ENCODE assay signal across 9 cellular contexts in the genomic region with DNA sequence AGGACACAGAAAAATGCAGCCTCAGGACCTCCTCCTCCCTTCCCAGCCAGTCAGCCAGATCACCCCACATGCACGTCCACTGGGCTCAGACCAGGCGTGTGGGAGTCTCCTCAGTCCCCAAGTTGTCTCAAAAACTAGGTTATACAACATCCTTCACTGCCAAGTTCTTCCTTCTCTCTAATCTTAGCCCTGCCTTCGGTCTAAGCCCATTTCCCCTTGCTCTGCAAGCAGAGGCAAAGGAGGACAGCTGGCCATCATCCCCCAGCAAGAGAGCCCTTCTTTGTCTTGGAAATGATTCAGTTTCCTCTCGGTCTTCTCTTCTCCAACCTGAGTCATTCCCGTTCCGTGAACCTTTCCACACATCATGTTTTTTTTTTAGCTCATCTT. TPM values are rescaled to one million over a fixed set of nuclear protein-coding genes. Genes with fewer than 3 reads are reported as not detected.
DNase-seq lines count a peak whose midpoint lies in the region; ATAC-seq, FAIRE-seq and TF ChIP-seq lines count a peak whose summit lies in the region.
"Had no signal": no experiment of that assay in that cellular context is flagged by ENCODE, and none has a peak within 500 bp of the region (broad histone marks: within the 10 kb centered on the region; RNA-seq: fewer than 3 reads in every experiment).

No MANE protein-coding gene starts in this region.

- H3K79me1 ChIP-seq in H1 (ENCODE audit: low read depth, low read length) = no peaks in the 10 kb centered on the region

- H3K27me3 ChIP-seq in H1 (replicated peaks in 1 of 4; ENCODE audit: control insufficient read depth in 3 of 4, extremely low read depth in 1 of 4, insufficient read depth in 3 of 4, low read length in 3 of 4) = peaks cover 13 to 40% (median 32%) of the 10 kb centered on the region in 4 experiments
- peaks cover 46% of the 10 kb centered on the region for H3K27me3 ChIP-seq in skeletal muscle satellite cell (ENCODE audit: control insufficient read depth, insufficient read depth, low read length)
- peaks cover 0 to 3% of the 10 kb centered on the region in 2 donors for H3K27me3 ChIP-seq in small intestine (ENCODE audit: control insufficient read depth in 2 of 2, insufficient read depth in 2 of 2, low read length in 2 of 2)

- no peak for TF ChIP-seq RAD21 in H1 (IDR thresholded peaks at IDR 0.05 in 1 of 2, conservative IDR thresholded peaks at IDR 0.05 in 1 of 2; ENCODE audit: low read depth in 2 of 2, low read length in 2 of 2)

- H4K20me1 ChIP-seq in H1 (replicated peaks in 1 of 2; ENCODE audit: control insufficient read depth in 1 of 2, insufficient read depth in 2 of 2, low read length in 2 of 2) = peaks cover 0 to 2% of the 10 kb centered on the region in 2 experiments

- peak overlapping the region; percentile 76; the same call in 1 of the 2 replicates for H2AFZ ChIP-seq in H1 (ENCODE audit: low read length)

- H3K9me3 ChIP-seq in H1 (ENCODE audit: insufficient read depth in 2 of 2, low read depth in 1 of 2, low read length in 1 of 2) = no peaks in the 10 kb centered on the region
- H3K9me3 ChIP-seq in skeletal muscle satellite cell (replicated peaks; ENCODE audit: low read length) = no peaks in the 10 kb centered on the region
- no peaks in the 10 kb centered on the region for H3K9me3 ChIP-seq in small intestine (ENCODE audit: control insufficient read depth, low read depth)

- H3K27ac ChIP-seq in H1 (ENCODE audit: low read depth, low read length) (no peak overlapping the region), small intestine (ENCODE audit: low read depth in 1 of 2, low read length in 1 of 2) (no peak overlapping the region)

- no peak overlapping the region for H4K5ac ChIP-seq in H1 (ENCODE audit: insufficient read length, low read depth, low read length)

- no peak overlapping the region for H2AK5ac ChIP-seq in H1 (ENCODE audit: low read depth, low read length)

- CTCF ChIA-PET in H1 (lab: Charles Lee; ENCODE audit: partially characterized antibody) = interaction anchor here (1.0 to 4.1 kb wide), 8 partner anchors 11 to 111 kb away, joined by 3 to 20 read pairs (median 7); partner anchors contain the start of gene NRGN

- no peak for TF ChIP-seq CTCF in H1 (IDR thresholded peaks at IDR 0.05; ENCODE audit: control extremely low read depth in 1 of 3, insufficient read depth in 1 of 3, low read depth in 1 of 3, low read length in 3 of 3)

- H2BK15ac ChIP-seq in H1 (ENCODE audit: low read length) = peak overlapping the region; percentile 96; the same call in 1 of the 2 replicates

- no peak overlapping the region for H3K23ac ChIP-seq in H1 (ENCODE audit: insufficient read length)

- no peak overlapping the region for H2BK20ac ChIP-seq in H1 (ENCODE audit: low read length)

- H3K18ac ChIP-seq in H1 (ENCODE audit: extremely low read depth, low read length) = peak overlapping the region; percentile 49; the same call in 1 of the 2 replicates

- H4K8ac ChIP-seq in H1 (ENCODE audit: extremely low read depth, insufficient read depth, low read length) = peak overlapping the region; percentile 39; the same call in 1 of the 2 replicates

- H3K23me2 ChIP-seq in H1 (ENCODE audit: low read depth, low read length) = no peaks in the 10 kb centered on the region; the same call in 1 of the 2 replicates

- H2BK12ac ChIP-seq in H1 (ENCODE audit: low read depth, low read length) = peak overlapping the region; percentile 53; the same call in 1 of the 2 replicates

- no peak overlapping the region for H3K14ac ChIP-seq in H1 (ENCODE audit: insufficient read length)

- H4K91ac ChIP-seq in H1 (replicated peaks; ENCODE audit: insufficient read length, low read length) = peak overlapping the region; percentile 16

- TF ChIP-seq POLR2A in H1 (IDR thresholded peaks at IDR 0.05; ENCODE audit: control extremely low read depth in 1 of 2, low read depth in 2 of 2, low read length in 2 of 2) = no peak

- no peak overlapping the region for H3K56ac ChIP-seq in H1 (replicated peaks; ENCODE audit: insufficient read length, low read depth, low read length)

- FAIRE-seq in H1 (lab: Jason Lieb, UNC) (no peak), small intestine (lab: Jason Lieb, UNC) (no peak)

- H3K79me2 ChIP-seq in H1 (ENCODE audit: control insufficient read depth in 1 of 2, insufficient read depth in 2 of 2, low read length in 2 of 2) = no peaks in the 10 kb centered on the region

- peak overlapping the region; percentile 32; the same call in 1 of the 2 replicates for H2BK5ac ChIP-seq in H1 (ENCODE audit: low read depth, low read length)

- POLR2A ChIA-PET in H1 (lab: Charles Lee; ENCODE audit: partially characterized antibody) = interaction anchor here (2.5 kb wide), 1 partner anchor 9 kb away, joined by 11 read pairs; no protein-coding TSS in a partner anchor

- ATAC-seq in GM21390 (IDR thresholded peaks at IDR 0.05; ENCODE audit: unreplicated experiment) (peak; percentile 15), GM18519 (IDR thresholded peaks at IDR 0.05; ENCODE audit: low FRiP score, unreplicated experiment) (no peak)

- H3K4me1 ChIP-seq in H1 (replicated peaks in 1 of 4; ENCODE audit: control insufficient read depth in 3 of 4, insufficient read depth in 4 of 4, low read length in 3 of 4) (peaks cover 8 to 15% (median 10%) of the 10 kb centered on the region in 4 experiments), skeletal muscle satellite cell (ENCODE audit: control insufficient read depth, insufficient read depth, low read length) (peaks cover 13% of the 10 kb centered on the region), small intestine (ENCODE audit: control insufficient read depth in 2 of 2, insufficient read depth in 1 of 2, low read depth in 1 of 2, low read length in 1 of 2) (peaks cover 0 to 5% of the 10 kb centered on the region in 2 donors)

- H3K4me3 ChIP-seq in H1 (ENCODE audit: extremely low read depth in 1 of 4, insufficient read depth in 2 of 4, low read depth in 3 of 4, low read length in 4 of 4) = peak overlapping the region in 1 of 4 experiments; percentile 12; a peak in 2 of 8 replicates
- H3K4me3 ChIP-seq in skeletal muscle satellite cell (ENCODE audit: low read length) = peak overlapping the region; percentile 14
- H3K4me3 ChIP-seq in small intestine (ENCODE audit: low read depth in 1 of 2, low read length in 2 of 2) = no peak overlapping the region

- no peak for TF ChIP-seq EP300 in H1 (IDR thresholded peaks at IDR 0.05; ENCODE audit: borderline replicate concordance in 1 of 2, low read depth in 2 of 2, low read length in 2 of 2)

- no peak overlapping the region for H3K9ac ChIP-seq in H1 (replicated peaks in 1 of 4; ENCODE audit: extremely low read depth in 1 of 4, low read depth in 3 of 4, low read length in 3 of 4)
- no peak overlapping the region for H3K9ac ChIP-seq in skeletal muscle satellite cell (ENCODE audit: low read depth, low read length)

- H3K4me2 ChIP-seq in H1 (ENCODE audit: insufficient read depth in 1 of 2, low read depth in 2 of 2, low read length in 2 of 2) (peak overlapping the region; percentile 47 to 52), skeletal muscle satellite cell (ENCODE audit: low read length) (peak overlapping the region; percentile 29)

- H3K36me3 ChIP-seq in H1 (ENCODE audit: control insufficient read depth in 2 of 4, insufficient read depth in 4 of 4, low read length in 3 of 4) = no peaks in the 10 kb centered on the region
- no peaks in the 10 kb centered on the region for H3K36me3 ChIP-seq in skeletal muscle satellite cell (ENCODE audit: insufficient read depth, low read length)
- no peaks in the 10 kb centered on the region for H3K36me3 ChIP-seq in small intestine (ENCODE audit: control insufficient read depth in 2 of 2, insufficient read depth in 2 of 2, low read length in 2 of 2)

- WGBS in H1 (ENCODE audit: extremely low coverage in 1 of 2, insufficient coverage in 1 of 2, insufficient read length in 1 of 2, insufficient replicate concordance in 2 of 2, low coverage in 1 of 2, low lambda C conversion rate in 2 of 2, missing lambda C conversion rate in 1 of 2), 2 experiments = 38% methylated on average over 6 of the region's 6 CpGs; no CpG with 5 or more reads in 1 of the 2 experiments
- 40 to 83% (median 68%) methylated on average over 6 of the region's 6 CpGs for WGBS in small intestine, 3 donors

- no peak overlapping the region for H2BK120ac ChIP-seq in H1 (replicated peaks; ENCODE audit: low read depth, low read length)

- DNase-seq in LHCN-M2 (ENCODE audit: low read depth) = peak; percentile 60
- DNase-seq in H1 (ENCODE audit: low read depth in 1 of 2, low spot score in 2 of 2) = no peak
- no peak for DNase-seq in small intestine
- DNase-seq in iPS-NIHi11 (ENCODE audit: low spot score) = no peak
- DNase-seq in germinal center (ENCODE audit: low spot score) = no peak
- DNase-seq: trophoblast cell had no signal

- no peak overlapping the region for H3K4ac ChIP-seq in H1 (replicated peaks; ENCODE audit: insufficient read length, low read depth, low read length)

RNA-seq across cellular contexts. Expression of gene NRGN, which starts 14.0 kb away (rescaled TPM):
- total RNA-seq in LHCN-M2 (2014; rRNA removed) = 2.4 and 3.8 TPM in 2 replicates
- polyA plus RNA-seq in LHCN-M2 (2012) = 7.9 TPM
- total RNA-seq in H1 (2021; fragmentation: NEBNext Ultra II Directional; extraction: Animal tissue kit (Norgen Biotek cat#: 25700)) = 0.60 and 0.75 TPM in 2 replicates
- polyA plus RNA-seq in H1 (2011; rRNA removed) (1.0 and 1.5 TPM in 2 replicates), small intestine (1 to 10 TPM in 1 of 3 donors, under 1 TPM in 1, not detected in 1; 0.67 to 6.5 TPM)
- 0.54 TPM for polyA plus RNA-seq in H1 (2011; cell fraction: cytosol; rRNA removed)
- polyA plus RNA-seq in H1 (2011; cell fraction: nucleus; rRNA removed) = 1.7 TPM
- polyA plus RNA-seq in H1 (2012, experiment 1 of 2) = 0.76 to 1.2 TPM (median 0.92 TPM) in 4 replicates
- 0.89 TPM for polyA plus RNA-seq in H1 (2012, experiment 2 of 2)
- polyA plus RNA-seq in H1 (2013, experiment 1 of 2) = 1.2 TPM
- 0.83 TPM for polyA plus RNA-seq in H1 (2013, experiment 2 of 2)
- polyA minus RNA-seq in H1 (2011; rRNA and poly(A)+ RNA removed) = 0.38 TPM in 1 of 2 replicates, not detected in the other
- not detected for polyA minus RNA-seq in H1 (2011; cell fraction: cytosol; rRNA and poly(A)+ RNA removed)
- not detected for polyA minus RNA-seq in H1 (2011; cell fraction: nucleus; rRNA and poly(A)+ RNA removed)
- total RNA-seq in skeletal muscle satellite cell (2012; rRNA removed) = 0.25 and 0.87 TPM in 2 replicates

RNA-seq across cellular contexts. Expression of gene VSIG2, which starts 26.3 kb away (rescaled TPM):
- total RNA-seq in LHCN-M2 (2014; rRNA removed) = not detected in 2 replicates
- polyA plus RNA-seq in LHCN-M2 (2012) = not detected
- not detected in 2 replicates for total RNA-seq in H1 (2021; fragmentation: NEBNext Ultra II Directional; extraction: Animal tissue kit (Norgen Biotek cat#: 25700))
- 0.18 and 0.35 TPM in 2 replicates for polyA plus RNA-seq in H1 (2011; rRNA removed)
- not detected for polyA plus RNA-seq in H1 (2011; cell fraction: cytosol; rRNA removed)
- polyA plus RNA-seq in H1 (2011; cell fraction: nucleus; rRNA removed) = not detected
- 0.16 to 0.42 TPM (median 0.28 TPM) in 3 of 4 replicates, not detected in the other for polyA plus RNA-seq in H1 (2012, experiment 1 of 2)
- 0.16 TPM for polyA plus RNA-seq in H1 (2012, experiment 2 of 2)
- not detected for polyA plus RNA-seq in H1 (2013, experiment 1 of 2)
- not detected for polyA plus RNA-seq in H1 (2013, experiment 2 of 2)
- not detected in 2 replicates for polyA minus RNA-seq in H1 (2011; rRNA and poly(A)+ RNA removed)
- not detected for polyA minus RNA-seq in H1 (2011; cell fraction: cytosol; rRNA and poly(A)+ RNA removed)
- not detected for polyA minus RNA-seq in H1 (2011; cell fraction: nucleus; rRNA and poly(A)+ RNA removed)
- total RNA-seq in skeletal muscle satellite cell (2012; rRNA removed) = not detected in 2 replicates
- under 1 TPM in 1 of 3 donors, not detected in 2; 0.91 TPM for polyA plus RNA-seq in small intestine

RNA-seq across cellular contexts. Expression of gene ESAM, which starts 36.4 kb away (rescaled TPM):
- 0.06 TPM in 2 replicates for total RNA-seq in LHCN-M2 (2014; rRNA removed)
- 0.09 TPM for polyA plus RNA-seq in LHCN-M2 (2012)
- total RNA-seq in H1 (2021; fragmentation: NEBNext Ultra II Directional; extraction: Animal tissue kit (Norgen Biotek cat#: 25700)) = 0.17 TPM in 1 of 2 replicates, not detected in the other
- polyA plus RNA-seq in H1 (2011; rRNA removed) (0.09 and 0.19 TPM in 2 replicates), small intestine (10 to 100 TPM in 1 of 3 donors, 1 to 10 TPM in 1, under 1 TPM in 1; 0.67 to 38.3 (median 1.4) TPM)
- polyA plus RNA-seq in H1 (2011; cell fraction: cytosol; rRNA removed) = 0.21 TPM
- 0.91 TPM for polyA plus RNA-seq in H1 (2011; cell fraction: nucleus; rRNA removed)
- polyA plus RNA-seq in H1 (2012, experiment 1 of 2) = 0.10 to 0.31 TPM (median 0.22 TPM) in 4 replicates
- polyA plus RNA-seq in H1 (2012, experiment 2 of 2) = 0.26 TPM
- polyA plus RNA-seq in H1 (2013, experiment 1 of 2) = 0.39 TPM
- 0.26 TPM for polyA plus RNA-seq in H1 (2013, experiment 2 of 2)
- 0.32 TPM in 1 of 2 replicates, not detected in the other for polyA minus RNA-seq in H1 (2011; rRNA and poly(A)+ RNA removed)
- not detected for polyA minus RNA-seq in H1 (2011; cell fraction: cytosol; rRNA and poly(A)+ RNA removed)
- polyA minus RNA-seq in H1 (2011; cell fraction: nucleus; rRNA and poly(A)+ RNA removed) = not detected
- total RNA-seq in skeletal muscle satellite cell (2012; rRNA removed) = 0.25 TPM in 1 of 2 replicates, not detected in the other

RNA-seq across cellular contexts. Expression of gene SPA17, which starts 52.0 kb away (rescaled TPM):
- 24.9 and 30.2 TPM in 2 replicates for total RNA-seq in LHCN-M2 (2014; rRNA removed)
- polyA plus RNA-seq in LHCN-M2 (2012) = 30.2 TPM
- total RNA-seq in H1 (2021; fragmentation: NEBNext Ultra II Directional; extraction: Animal tissue kit (Norgen Biotek cat#: 25700)) = 4.2 and 5.2 TPM in 2 replicates
- polyA plus RNA-seq in H1 (2011; rRNA removed) (1.8 and 3.7 TPM in 2 replicates), small intestine (1 to 10 TPM; 3.2 to 9.8 (median 7.2) TPM)
- polyA plus RNA-seq in H1 (2011; cell fraction: cytosol; rRNA removed) = 4.8 TPM
- 1.4 TPM for polyA plus RNA-seq in H1 (2011; cell fraction: nucleus; rRNA removed)
- 5.5 to 7.6 TPM (median 6.4 TPM) in 4 replicates for polyA plus RNA-seq in H1 (2012, experiment 1 of 2)
- polyA plus RNA-seq in H1 (2012, experiment 2 of 2) = 3.0 TPM
- 9.1 TPM for polyA plus RNA-seq in H1 (2013, experiment 1 of 2)
- 8.7 TPM for polyA plus RNA-seq in H1 (2013, experiment 2 of 2)
- 1.4 and 2.3 TPM in 2 replicates for polyA minus RNA-seq in H1 (2011; rRNA and poly(A)+ RNA removed)
- 1.5 TPM for polyA minus RNA-seq in H1 (2011; cell fraction: cytosol; rRNA and poly(A)+ RNA removed)
- polyA minus RNA-seq in H1 (2011; cell fraction: nucleus; rRNA and poly(A)+ RNA removed) = 4.6 TPM
- total RNA-seq in skeletal muscle satellite cell (2012; rRNA removed) = 11.8 and 17.0 TPM in 2 replicates

RNA-seq across cellular contexts. Expression of gene SIAE, which starts 52.2 kb away (rescaled TPM):
- 11.4 and 15.3 TPM in 2 replicates for total RNA-seq in LHCN-M2 (2014; rRNA removed)
- polyA plus RNA-seq in LHCN-M2 (2012) = 7.1 TPM
- 1.7 and 2.3 TPM in 2 replicates for total RNA-seq in H1 (2021; fragmentation: NEBNext Ultra II Directional; extraction: Animal tissue kit (Norgen Biotek cat#: 25700))
- polyA plus RNA-seq in H1 (2011; rRNA removed) = 1.9 and 3.7 TPM in 2 replicates
- 3.5 TPM for polyA plus RNA-seq in H1 (2011; cell fraction: cytosol; rRNA removed)
- polyA plus RNA-seq in H1 (2011; cell fraction: nucleus; rRNA removed) = 4.7 TPM
- polyA plus RNA-seq in H1 (2012, experiment 1 of 2) = 1.7 to 3.0 TPM (median 2.9 TPM) in 4 replicates
- 0.42 TPM for polyA plus RNA-seq in H1 (2012, experiment 2 of 2)
- 3.6 TPM for polyA plus RNA-seq in H1 (2013, experiment 1 of 2)
- polyA plus RNA-seq in H1 (2013, experiment 2 of 2) = 3.7 TPM
- 2.6 and 4.5 TPM in 2 replicates for polyA minus RNA-seq in H1 (2011; rRNA and poly(A)+ RNA removed)
- 0.95 TPM for polyA minus RNA-seq in H1 (2011; cell fraction: cytosol; rRNA and poly(A)+ RNA removed)
- polyA minus RNA-seq in H1 (2011; cell fraction: nucleus; rRNA and poly(A)+ RNA removed) = 1.4 TPM
- total RNA-seq in skeletal muscle satellite cell (2012; rRNA removed) = 7.6 and 8.4 TPM in 2 replicates
- 10 to 100 TPM in 2 of 3 donors, 1 to 10 TPM in 1; 4.1 to 43.0 (median 12.1) TPM for polyA plus RNA-seq in small intestine
